In the genomic region with DNA sequence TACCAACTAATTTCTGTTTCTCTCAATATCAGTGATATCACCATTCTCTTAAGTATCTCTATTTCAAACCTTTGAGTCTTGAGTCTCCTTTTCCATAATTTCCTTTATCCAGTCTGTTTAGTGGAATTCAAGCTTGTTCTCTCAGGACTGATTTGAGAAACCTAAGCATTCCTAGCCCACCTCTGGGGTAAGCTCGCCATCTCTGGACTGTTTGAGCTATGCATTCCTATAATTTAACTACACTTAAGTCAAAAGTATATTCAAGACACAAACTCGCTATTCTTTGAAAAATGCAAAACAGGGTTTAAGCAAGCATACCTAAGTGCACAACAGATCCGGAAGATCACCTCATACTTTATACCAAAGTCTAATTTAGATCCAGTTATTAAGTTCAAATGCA, we compare ENCODE assay signal across 14 cellular contexts. TPM values are rescaled to one million over a fixed set of nuclear protein-coding genes. Genes with fewer than 3 reads are reported as not detected.
A peak's percentile ranks its signal among the peaks of the same experiment; 100 is the strongest.
DNase-seq lines count a peak whose midpoint lies in the region; ATAC-seq and TF ChIP-seq lines count a peak whose summit lies in the region.
"Had no signal": no experiment of that assay in that cellular context is flagged by ENCODE, and none has a peak within 500 bp of the region (broad histone marks: within the 10 kb centered on the region; RNA-seq: fewer than 3 reads in every experiment).

No MANE protein-coding gene starts in this region.

- H3K27ac ChIP-seq in VCaP (peak overlapping the region; percentile 41), substantia nigra (ENCODE audit: low read depth, low read length, poor library complexity, severe bottlenecking) (no peak overlapping the region)
- H3K27ac ChIP-seq: tibial nerve had no signal

- H3K27ac Mint-ChIP-seq in T-helper 2 cell treated with Interferon-gamma antibody and Interleukin-4, amounts not matched to agents 5 μg/mL and 100 μg/mL, for 36 hours: peak overlapping the region; percentile 24
- H3K27ac Mint-ChIP-seq in naive thymus-derived CD8-positive, alpha-beta T cell: peak overlapping the region in 9 of 10 donors; percentile 17 to 82 (median 53)

- TF ChIP-seq CTCF in GM12865 (IDR thresholded peaks at IDR 0.05; ENCODE audit: insufficient read depth, low read depth, low read length, missing control alignments) (no peak), VCaP (conservative IDR thresholded peaks at IDR 0.05) (peak; percentile 19)

- peaks cover 16% of the 10 kb centered on the region for H3K4me1 Mint-ChIP-seq in T-helper 2 cell treated with Interferon-gamma antibody and Interleukin-4, amounts not matched to agents 5 μg/mL and 100 μg/mL, for 36 hours (ENCODE audit: low read depth)
- peaks cover 10 to 29% (median 26%) of the 10 kb centered on the region in 4 donors for H3K4me1 Mint-ChIP-seq in naive thymus-derived CD8-positive, alpha-beta T cell

- H3K4me3 Mint-ChIP-seq in T-helper 2 cell treated with Interferon-gamma antibody and Interleukin-4, amounts not matched to agents 5 μg/mL and 100 μg/mL, for 36 hours: peak overlapping the region; percentile 60
- peak overlapping the region in 9 of 10 donors; percentile 6 to 55 (median 39) for H3K4me3 Mint-ChIP-seq in naive thymus-derived CD8-positive, alpha-beta T cell

- H3K27me3 Mint-ChIP-seq in T-helper 2 cell treated with Interferon-gamma antibody and Interleukin-4, amounts not matched to agents 5 μg/mL and 100 μg/mL, for 36 hours (ENCODE audit: low read depth): no peaks in the 10 kb centered on the region
- H3K27me3 Mint-ChIP-seq in naive thymus-derived CD8-positive, alpha-beta T cell: no peaks in the 10 kb centered on the region

- H3K9me3 Mint-ChIP-seq in T-helper 2 cell treated with Interferon-gamma antibody and Interleukin-4, amounts not matched to agents 5 μg/mL and 100 μg/mL, for 36 hours: no peaks in the 10 kb centered on the region
- no peaks in the 10 kb centered on the region for H3K9me3 Mint-ChIP-seq in naive thymus-derived CD8-positive, alpha-beta T cell
- H3K9me3 Mint-ChIP-seq: activated naive CD4-positive, alpha-beta T cell treated with anti-CD3 and anti-CD28 coated beads, Interleukin-2, amount 50 U/mL, for 72 hours had no signal

- H3K4me3 ChIP-seq in GM12865 (ENCODE audit: low read depth, low read length): peak overlapping the region; percentile 76
- H3K4me3 ChIP-seq: tibial nerve had no signal

- peaks cover 12% of the 10 kb centered on the region for H3K36me3 Mint-ChIP-seq in T-helper 2 cell treated with Interferon-gamma antibody and Interleukin-4, amounts not matched to agents 5 μg/mL and 100 μg/mL, for 36 hours (ENCODE audit: low read depth)
- H3K36me3 Mint-ChIP-seq in naive thymus-derived CD8-positive, alpha-beta T cell: peaks cover 0 to 6% (median 0%) of the 10 kb centered on the region in 3 donors

- POLR2A ChIA-PET in naive thymus-derived CD8-positive, alpha-beta T cell (lab: Charles Lee): no interaction called here

- ATAC-seq in naive thymus-derived CD8-positive, alpha-beta T cell: no peak
- ATAC-seq: activated naive CD4-positive, alpha-beta T cell treated with anti-CD3 and anti-CD28 coated beads, Interleukin-2, amount 50 U/mL, for 72 hours had no signal

- DNase-seq in T-helper 2 cell treated with Interferon-gamma antibody and Interleukin-4, amounts not matched to agents 5 μg/mL and 100 μg/mL, for 36 hours (ENCODE audit: low spot score): no peak
- no peak for DNase-seq in T-helper 2 cell
- no peak for DNase-seq in GM12865 (ENCODE audit: low read depth)
- DNase-seq in naive thymus-derived CD8-positive, alpha-beta T cell: no peak
- DNase-seq in substantia nigra (lab: John Stamatoyannopoulos, UW): no peak
- DNase-seq in D341Med (ENCODE audit: low spot score): no peak
- no peak for DNase-seq in kidney glomerular epithelial cell (lab: John Stamatoyannopoulos, UW)
- DNase-seq: cortex of kidney, islet precursor cell, NCI-H1436 treated with DMSO at 0.1 percent for 48 hours, NCI-H774 had no signal

RNA-seq across cellular contexts. Expression of a gene that starts 2.1 kb away (rescaled TPM):
- total RNA-seq in naive thymus-derived CD8-positive, alpha-beta T cell: 10 to 100 TPM; 20.0 to 20.5 TPM
- 10 to 100 TPM; 22.4 to 26.1 (median 24.5) TPM for polyA plus RNA-seq in naive thymus-derived CD8-positive, alpha-beta T cell

RNA-seq across cellular contexts. Expression of a gene that starts 50.7 kb away (rescaled TPM):
- not detected for total RNA-seq in naive thymus-derived CD8-positive, alpha-beta T cell
- under 1 TPM in 2 of 3 donors, not detected in 1; 0.50 to 0.87 TPM for polyA plus RNA-seq in naive thymus-derived CD8-positive, alpha-beta T cell

RNA-seq across cellular contexts. Expression of a gene that starts 51.0 kb away (rescaled TPM):
- 10 to 100 TPM; 21.5 to 21.7 TPM for total RNA-seq in naive thymus-derived CD8-positive, alpha-beta T cell
- 10 to 100 TPM in 1 of 3 donors, 1 to 10 TPM in 2; 9.8 to 12.6 (median 10.0) TPM for polyA plus RNA-seq in naive thymus-derived CD8-positive, alpha-beta T cell
